In genomic region chr11:33269822-33270221, GRCh38 we compare ENCODE assay signal across 15 cellular contexts.
"Had no signal": no experiment of that assay in that cellular context is flagged by ENCODE, and none has a peak within 500 bp of the region (broad histone marks: within the 10 kb centered on the region; RNA-seq: fewer than 3 reads in every experiment).

No MANE protein-coding gene starts in this region.

- DNase-seq: activated CD4-positive, alpha-beta T cell treated with anti-CD3 and anti-CD28 coated beads, Interleukin-2, amount 50 U/mL, for 48 hours; activated gamma-delta T cell treated with Interleukin-2 at 50 U/mL for 16 hours; anterior cingulate cortex; brain microvascular endothelial cell; cerebellar nuclear complex; effector memory CD4-positive, alpha-beta T cell; kidney glomerular epithelial cell; retina; stimulated activated naive CD8-positive, alpha-beta T cell treated with anti-CD3 and anti-CD28 coated beads, Interleukin-15, Interleukin-2, amounts not matched to agents 100 U/mL and 50 U/mL, for 24 hours; upper lobe of right lung; WERI-Rb-1 had no signal

- H3K4me3 ChIP-seq: upper lobe of right lung had no signal

- H3K9me3 ChIP-seq: neutrophil, upper lobe of right lung had no signal

- ATAC-seq: stimulated activated naive CD8-positive, alpha-beta T cell treated with anti-CD3 and anti-CD28 coated beads, Interleukin-15, Interleukin-2, amounts not matched to agents 100 U/mL and 50 U/mL, for 24 hours; upper lobe of right lung had no signal

- H3K27ac ChIP-seq: brain microvascular endothelial cell, neutrophil, upper lobe of right lung, WERI-Rb-1 had no signal

- H3K27me3 Mint-ChIP-seq: activated naive CD8-positive, alpha-beta T cell; dendritic cell treated with granulocyte-macrophage colony-stimulating factor and Interleukin-4, amounts not matched to agents 40 ng/mL and 50 ng/mL, for 4 days had no signal

- H3K4me3 Mint-ChIP-seq: activated naive CD8-positive, alpha-beta T cell; dendritic cell treated with granulocyte-macrophage colony-stimulating factor and Interleukin-4, amounts not matched to agents 40 ng/mL and 50 ng/mL, for 4 days; T-helper 1 cell treated with Interleukin-12 subunit alpha and Interleukin-12 subunit beta and Interleukin-4 antibody, amounts not matched to agents 30 μg/mL and 1 μg/mL, for 36 hours had no signal

- H3K27ac Mint-ChIP-seq: activated naive CD8-positive, alpha-beta T cell; dendritic cell treated with granulocyte-macrophage colony-stimulating factor and Interleukin-4, amounts not matched to agents 40 ng/mL and 50 ng/mL, for 4 days; T-helper 1 cell treated with Interleukin-12 subunit alpha and Interleukin-12 subunit beta and Interleukin-4 antibody, amounts not matched to agents 30 μg/mL and 1 μg/mL, for 36 hours had no signal

- H3K36me3 ChIP-seq: brain microvascular endothelial cell, neutrophil, upper lobe of right lung, WERI-Rb-1 had no signal

- H3K9me3 Mint-ChIP-seq: dendritic cell treated with granulocyte-macrophage colony-stimulating factor and Interleukin-4, amounts not matched to agents 40 ng/mL and 50 ng/mL, for 4 days; T-helper 1 cell treated with Interleukin-12 subunit alpha and Interleukin-12 subunit beta and Interleukin-4 antibody, amounts not matched to agents 30 μg/mL and 1 μg/mL, for 36 hours had no signal

- H3K36me3 Mint-ChIP-seq: activated naive CD8-positive, alpha-beta T cell had no signal

- H3K27me3 ChIP-seq: brain microvascular endothelial cell, neutrophil, upper lobe of right lung had no signal
